11 cellular contexts compared by ENCODE assay signal in the genomic region with DNA sequence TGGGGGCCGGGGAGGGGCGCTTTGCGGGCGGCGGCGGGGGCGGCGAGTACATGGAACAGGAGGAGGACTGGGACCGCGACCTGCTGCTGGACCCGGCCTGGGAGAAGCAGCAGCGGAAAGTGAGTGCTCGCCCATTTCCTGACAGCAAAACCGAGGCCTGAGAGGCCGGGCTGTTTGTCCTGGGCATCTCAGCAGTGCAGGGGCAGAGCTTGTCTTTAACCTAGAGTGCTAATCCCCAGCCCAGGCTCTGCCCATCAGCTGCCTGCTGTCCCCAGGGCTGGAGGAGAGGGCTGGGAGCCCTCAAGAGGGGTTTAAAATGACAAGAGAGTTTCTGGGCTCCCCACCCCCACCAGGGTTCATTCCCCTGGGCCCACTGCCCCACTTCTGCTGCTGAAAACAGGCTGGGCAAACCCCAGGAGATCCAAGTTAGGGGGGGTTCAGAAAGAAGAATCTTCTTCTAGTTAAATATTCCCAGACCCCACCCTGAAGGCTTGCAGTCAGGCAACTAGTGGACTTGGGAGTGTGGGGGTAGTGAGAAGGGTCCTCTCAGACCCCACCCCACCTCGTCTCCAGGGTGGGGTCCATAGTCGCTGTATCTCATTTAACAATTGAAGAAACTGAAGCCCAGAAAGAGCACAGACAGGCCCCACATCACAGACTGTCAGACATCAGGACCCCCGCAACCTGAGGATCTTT. TPM values are rescaled to one million over a fixed set of nuclear protein-coding genes. Genes with fewer than 3 reads are reported as not detected.
DNase-seq lines count a peak whose midpoint lies in the region; ATAC-seq and TF ChIP-seq lines count a peak whose summit lies in the region.
"Had no signal": no experiment of that assay in that cellular context is flagged by ENCODE, and none has a peak within 500 bp of the region (broad histone marks: within the 10 kb centered on the region; RNA-seq: fewer than 3 reads in every experiment).

No MANE protein-coding gene starts in this region.

- H4K20me1 ChIP-seq in BLaER1 (no peaks in the 10 kb centered on the region), GM23338 (replicated peaks; ENCODE audit: insufficient read depth) (peaks cover 7% of the 10 kb centered on the region)

- H3K9me2 ChIP-seq in GM23338 (ENCODE audit: insufficient read depth): no peaks in the 10 kb centered on the region

- H3K27me3 ChIP-seq in BLaER1 (no peaks in the 10 kb centered on the region), GM23338 (ENCODE audit: insufficient read depth) (no peaks in the 10 kb centered on the region), ascending aorta (no peaks in the 10 kb centered on the region)

- H3K4me2 ChIP-seq in BLaER1: peak overlapping the region; percentile 96
- peak overlapping the region; percentile 97 for H3K4me2 ChIP-seq in GM23338

- peaks cover 15% of the 10 kb centered on the region for H3K27me3 Mint-ChIP-seq in GM23338 (ENCODE audit: insufficient read depth, low read depth, poor library complexity)
- H3K27me3 Mint-ChIP-seq in naive B cell: peaks cover 0 to 8% (median 0%) of the 10 kb centered on the region in 3 donors

- H3K4me3 ChIP-seq in BLaER1: no peak overlapping the region
- H3K4me3 ChIP-seq in GM23338: peak overlapping the region; percentile 97
- H3K4me3 ChIP-seq in ascending aorta: peak overlapping the region; percentile 80 to 92

- H3K36me3 ChIP-seq in BLaER1: peaks cover 13% of the 10 kb centered on the region
- no peaks in the 10 kb centered on the region for H3K36me3 ChIP-seq in GM23338 (ENCODE audit: insufficient read depth)
- peaks cover 3% of the 10 kb centered on the region in 2 donors for H3K36me3 ChIP-seq in ascending aorta

- peak overlapping the region; percentile 81 for H3K4me3 Mint-ChIP-seq in GM23338
- peak overlapping the region; percentile 35 to 94 (median 86) for H3K4me3 Mint-ChIP-seq in naive B cell

- TF ChIP-seq CTCF in GM23338 (conservative IDR thresholded peaks at IDR 0.05; ENCODE audit: low read depth in 2 of 2): no peak
- TF ChIP-seq CTCF in ascending aorta (IDR thresholded peaks at IDR 0.05): no peak

- H3K27ac ChIP-seq in BLaER1: peak overlapping the region; percentile 20
- H3K27ac ChIP-seq in GM23338 (ENCODE audit: low read depth): no peak overlapping the region
- H3K27ac ChIP-seq in ascending aorta: peak overlapping the region in 1 of 2 donors; percentile 64
- H3K27ac ChIP-seq: KMS-11 had no signal

- DNase-seq in GM23338 (ENCODE audit: low spot score) (no peak), ascending aorta (ENCODE audit: low spot score in 2 of 2) (no peak), naive B cell (no peak), NCI-H187 (lab: John Stamatoyannopoulos, UW) (no peak), dermis blood vessel endothelial cell (no peak)
- DNase-seq: SHP77 had no signal

- peak overlapping the region; percentile 13; the same call in 1 of the 2 replicates for H3K9ac ChIP-seq in BLaER1

- H3K9me3 Mint-ChIP-seq in GM23338: no peaks in the 10 kb centered on the region; the same call in 1 of the 3 replicates
- H3K9me3 Mint-ChIP-seq in naive B cell: no peaks in the 10 kb centered on the region

- ATAC-seq in GM23338 (peak; percentile 1), naive B cell (ENCODE audit: low read depth in 2 of 2) (no peak), GM21723 (IDR thresholded peaks at IDR 0.05; ENCODE audit: unreplicated experiment) (no peak), GM21786 (IDR thresholded peaks at IDR 0.05; ENCODE audit: unreplicated experiment) (no peak)

- H3K79me2 ChIP-seq in GM23338 (replicated peaks; ENCODE audit: insufficient read depth): 0 out of 2 replicates have a peak, but pooled peaks cover 4% of the 10 kb centered on the region

- no peaks in the 10 kb centered on the region for H3K9me3 ChIP-seq in BLaER1
- no peaks in the 10 kb centered on the region for H3K9me3 ChIP-seq in ascending aorta

- 0 out of 2 replicates have a peak, but pooled peaks cover 7% of the 10 kb centered on the region for H3F3A ChIP-seq in GM23338 (replicated peaks; ENCODE audit: low read depth)

- intact Hi-C loops in ascending aorta (cut with DNase I): loop anchor here (1.0 kb wide), 4 partner anchors 21 to 131 kb away; a partner anchor contains a TSS

- H3K4me1 ChIP-seq in BLaER1: peaks cover 46% of the 10 kb centered on the region
- peaks cover 35% of the 10 kb centered on the region for H3K4me1 ChIP-seq in GM23338 (ENCODE audit: insufficient read depth)
- peaks cover 3 to 20% of the 10 kb centered on the region in 2 donors for H3K4me1 ChIP-seq in ascending aorta

- peaks cover 38% of the 10 kb centered on the region for H3K4me1 Mint-ChIP-seq in GM23338
- peaks cover 24 to 38% (median 29%) of the 10 kb centered on the region in 3 donors for H3K4me1 Mint-ChIP-seq in naive B cell

- H2AFZ ChIP-seq in GM23338: peak overlapping the region; percentile 97

- no peak overlapping the region for H3K27ac Mint-ChIP-seq in GM23338
- peak overlapping the region in 1 of 6 donors; percentile 88 for H3K27ac Mint-ChIP-seq in naive B cell

- H3K36me3 Mint-ChIP-seq in GM23338 (ENCODE audit: low read depth) (peaks cover 4% of the 10 kb centered on the region; the same call in 1 of the 3 replicates), naive B cell (peaks cover 0 to 7% of the 10 kb centered on the region in 2 donors)

TF ChIP-seq in GM23338, 12 proteins besides CTCF, POLR2A, EP300 and RAD21 (continues in another document):
- no peak for TF ChIP-seq NANOG (IDR thresholded peaks at IDR 0.05; ENCODE audit: borderline replicate concordance)
- TF ChIP-seq, protein P1, sequence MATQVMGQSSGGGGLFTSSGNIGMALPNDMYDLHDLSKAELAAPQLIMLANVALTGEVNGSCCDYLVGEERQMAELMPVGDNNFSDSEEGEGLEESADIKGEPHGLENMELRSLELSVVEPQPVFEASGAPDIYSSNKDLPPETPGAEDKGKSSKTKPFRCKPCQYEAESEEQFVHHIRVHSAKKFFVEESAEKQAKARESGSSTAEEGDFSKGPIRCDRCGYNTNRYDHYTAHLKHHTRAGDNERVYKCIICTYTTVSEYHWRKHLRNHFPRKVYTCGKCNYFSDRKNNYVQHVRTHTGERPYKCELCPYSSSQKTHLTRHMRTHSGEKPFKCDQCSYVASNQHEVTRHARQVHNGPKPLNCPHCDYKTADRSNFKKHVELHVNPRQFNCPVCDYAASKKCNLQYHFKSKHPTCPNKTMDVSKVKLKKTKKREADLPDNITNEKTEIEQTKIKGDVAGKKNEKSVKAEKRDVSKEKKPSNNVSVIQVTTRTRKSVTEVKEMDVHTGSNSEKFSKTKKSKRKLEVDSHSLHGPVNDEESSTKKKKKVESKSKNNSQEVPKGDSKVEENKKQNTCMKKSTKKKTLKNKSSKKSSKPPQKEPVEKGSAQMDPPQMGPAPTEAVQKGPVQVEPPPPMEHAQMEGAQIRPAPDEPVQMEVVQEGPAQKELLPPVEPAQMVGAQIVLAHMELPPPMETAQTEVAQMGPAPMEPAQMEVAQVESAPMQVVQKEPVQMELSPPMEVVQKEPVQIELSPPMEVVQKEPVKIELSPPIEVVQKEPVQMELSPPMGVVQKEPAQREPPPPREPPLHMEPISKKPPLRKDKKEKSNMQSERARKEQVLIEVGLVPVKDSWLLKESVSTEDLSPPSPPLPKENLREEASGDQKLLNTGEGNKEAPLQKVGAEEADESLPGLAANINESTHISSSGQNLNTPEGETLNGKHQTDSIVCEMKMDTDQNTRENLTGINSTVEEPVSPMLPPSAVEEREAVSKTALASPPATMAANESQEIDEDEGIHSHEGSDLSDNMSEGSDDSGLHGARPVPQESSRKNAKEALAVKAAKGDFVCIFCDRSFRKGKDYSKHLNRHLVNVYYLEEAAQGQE (IDR thresholded peaks at IDR 0.05; ENCODE audit: unreplicated experiment): no peak
- TF ChIP-seq STAT1 (IDR thresholded peaks at IDR 0.05; ENCODE audit: unreplicated experiment): no peak
- TF ChIP-seq ZNF331 (CRISPR knock-in tag; IDR thresholded peaks at IDR 0.05; ENCODE audit: low read depth): no peak

RNA-seq across cellular contexts. Expression of a gene that starts 0.4 kb away (rescaled TPM):
- 3.8 and 6.3 TPM in 2 replicates for total RNA-seq in GM23338 (2014; rRNA removed; shearing (Covaris generic))
- 6.0 and 7.3 TPM in 2 replicates for polyA plus RNA-seq in GM23338 (2016; fragmentation: Nextera tagmentation; extraction: Ambion mirVana)
- not detected for total RNA-seq in ascending aorta
- not detected for polyA plus RNA-seq in naive B cell (ENCODE audit: low read depth in 6 of 6)
- under 0.01 and 0.14 TPM in 2 replicates for total RNA-seq in dermis blood vessel endothelial cell
- total RNA-seq: temporal lobe had no signal

RNA-seq across cellular contexts. Expression of a gene that starts 1.3 kb away (rescaled TPM):
- total RNA-seq in GM23338 (2014; rRNA removed; shearing (Covaris generic)): 10.0 and 13.1 TPM in 2 replicates
- polyA plus RNA-seq in GM23338 (2016; fragmentation: Nextera tagmentation; extraction: Ambion mirVana) (5.6 and 7.3 TPM in 2 replicates), naive B cell (ENCODE audit: low read depth in 6 of 6) (10 to 100 TPM; 12.3 to 19.3 (median 17.0) TPM)
- total RNA-seq in ascending aorta (18.0 TPM), dermis blood vessel endothelial cell (26.2 and 33.0 TPM in 2 replicates)

RNA-seq across cellular contexts. Expression of a gene that starts 21.3 kb away (rescaled TPM):
- 39.9 and 51.1 TPM in 2 replicates for total RNA-seq in GM23338 (2014; rRNA removed; shearing (Covaris generic))
- polyA plus RNA-seq in GM23338 (2016; fragmentation: Nextera tagmentation; extraction: Ambion mirVana) (20.4 and 21.6 TPM in 2 replicates), naive B cell (ENCODE audit: low read depth in 6 of 6) (10 to 100 TPM in 4 of 6 donors, 1 to 10 TPM in 2; 5.0 to 14.3 (median 11.4) TPM)
- total RNA-seq in ascending aorta (98.8 TPM), dermis blood vessel endothelial cell (27.8 and 63.5 TPM in 2 replicates)

RNA-seq across cellular contexts. Expression of a gene that starts 36.7 kb away (rescaled TPM):
- total RNA-seq in GM23338 (2014; rRNA removed; shearing (Covaris generic)): 27.8 and 41.3 TPM in 2 replicates
- polyA plus RNA-seq in GM23338 (2016; fragmentation: Nextera tagmentation; extraction: Ambion mirVana) (8.7 and 11.6 TPM in 2 replicates), naive B cell (ENCODE audit: low read depth in 6 of 6) (10 to 100 TPM in 2 of 6 donors, 1 to 10 TPM in 4; 3.2 to 13.8 (median 9.9) TPM)
- total RNA-seq in ascending aorta (39.6 TPM), dermis blood vessel endothelial cell (28.6 and 36.8 TPM in 2 replicates)

RNA-seq across cellular contexts. Expression of a gene that starts 45.7 kb away (rescaled TPM):
- 0.74 and 1.2 TPM in 2 replicates for total RNA-seq in GM23338 (2014; rRNA removed; shearing (Covaris generic))
- polyA plus RNA-seq in GM23338 (2016; fragmentation: Nextera tagmentation; extraction: Ambion mirVana): 0.12 and 0.39 TPM in 2 replicates
- 0.21 TPM for total RNA-seq in ascending aorta
- under 1 TPM in 2 of 6 donors, not detected in 4; 0.13 to 0.30 TPM for polyA plus RNA-seq in naive B cell (ENCODE audit: low read depth in 6 of 6)
- 0.17 and 0.28 TPM in 2 replicates for total RNA-seq in dermis blood vessel endothelial cell
